9 cellular contexts compared by ENCODE assay signal in the genomic region with DNA sequence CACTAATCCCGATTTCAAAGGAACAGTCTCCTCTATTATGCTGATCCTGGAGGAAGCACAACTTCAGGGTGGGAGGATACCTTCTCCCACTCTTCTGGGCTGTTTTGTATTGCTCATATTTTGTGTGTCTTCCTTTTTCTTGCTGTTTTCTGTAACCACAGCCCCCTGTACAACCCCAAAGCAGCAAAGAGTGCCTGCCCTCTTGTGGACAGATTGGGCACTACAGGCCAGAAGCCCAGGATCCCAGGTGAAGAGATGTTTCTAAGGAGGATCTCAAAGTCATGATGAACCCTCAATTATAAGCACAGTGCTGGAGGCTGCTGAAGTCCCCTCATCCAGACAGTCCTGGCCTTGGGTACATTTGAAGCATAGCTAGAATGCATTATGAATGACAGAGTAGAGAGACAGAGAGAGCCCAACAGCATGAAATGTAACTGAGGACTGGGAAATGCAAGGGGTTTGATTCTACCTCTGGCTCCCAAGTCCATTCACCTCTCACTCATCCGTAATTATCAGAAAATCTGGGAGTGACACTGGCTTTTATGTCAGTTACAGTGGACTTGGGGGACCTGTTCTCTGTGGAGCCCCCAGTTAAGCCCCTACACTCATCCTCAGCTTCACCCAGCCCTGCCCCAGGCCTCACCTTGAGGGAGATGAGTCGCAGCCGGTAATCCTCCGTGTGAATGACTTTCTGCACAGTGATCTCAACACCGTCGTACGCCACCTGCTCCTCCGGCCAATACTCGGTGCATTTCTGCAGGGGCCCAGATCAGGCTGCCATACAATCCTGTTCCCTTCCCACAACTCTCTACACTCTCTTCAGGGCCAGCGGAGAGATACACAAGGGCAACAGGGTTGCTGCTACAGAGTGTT. TPM values are rescaled to one million over a fixed set of nuclear protein-coding genes. Genes with fewer than 3 reads are reported as not detected.
A peak's percentile ranks its signal among the peaks of the same experiment; 100 is the strongest.
DNase-seq lines count a peak whose midpoint lies in the region; ATAC-seq, FAIRE-seq and TF ChIP-seq lines count a peak whose summit lies in the region.
"Had no signal": no experiment of that assay in that cellular context is flagged by ENCODE, and none has a peak within 500 bp of the region (broad histone marks: within the 10 kb centered on the region; RNA-seq: fewer than 3 reads in every experiment).

No MANE protein-coding gene starts in this region.

- TF ChIP-seq CTCF in A673 (conservative IDR thresholded peaks at IDR 0.05; ENCODE audit: low read depth, low read length) (peak; percentile 88), GM12875 (IDR thresholded peaks at IDR 0.05; ENCODE audit: borderline replicate concordance, insufficient read depth, low read depth, low read length) (peak; percentile 97), astrocyte (IDR thresholded peaks at IDR 0.05; ENCODE audit: insufficient read depth, low read depth, low read length) (peak; percentile 98)

- no peak overlapping the region for H3K27ac Mint-ChIP-seq in astrocyte (ENCODE audit: unreplicated experiment)

- no TSS peak for BruUV-seq in A673 (replicated peaks; lab: Mats Ljungman, UMichigan)

- DNase-seq in A673 (ENCODE audit: low spot score) (peak; percentile 52), HT1080 (ENCODE audit: low read depth) (peak; percentile 60), T-helper 22 cell (ENCODE audit: low read depth) (peak; percentile 11), astrocyte (ENCODE audit: low read depth) (peak; percentile 12), iPS DF 6.9 (ENCODE audit: low read depth, low spot score) (peak; percentile 43)
- DNase-seq in stimulated activated CD4-positive, alpha-beta T cell treated with anti-CD3 and anti-CD28 coated beads, Interleukin-12 subunit alpha, Interleukin-12 subunit beta, amount 100 ng/mL, for 48 hours (ENCODE audit: low read depth in 2 of 3, low spot score in 1 of 3): peak; percentile 31 to 70 (median 39)

- H3K9me3 Mint-ChIP-seq in astrocyte (ENCODE audit: unreplicated experiment): no peaks in the 10 kb centered on the region

- H3K4me3 Mint-ChIP-seq in astrocyte (ENCODE audit: unreplicated experiment): no peak overlapping the region

- no peak overlapping the region for H3K4me2 ChIP-seq in astrocyte (ENCODE audit: low read length)

- no CpG with 5 or more reads among the region's 11 CpGs for WGBS in iPS DF 6.9 (ENCODE audit: insufficient coverage, insufficient read length)

- CTCF ChIA-PET in A673 (lab: Charles Lee): interaction anchor here (1.4 kb wide), 1 partner anchor 10 kb away, joined by 7 read pairs; no protein-coding TSS in a partner anchor

- intact Hi-C loops in A673 (cut with micrococcal nuclease; ENCODE audit: unreplicated experiment): loop anchor here (5.0 to 10.0 kb wide), 2 partner anchors 487 to 615 kb away; partner anchors contain the start of gene SAA2

- no peak for ATAC-seq in HG02610 (IDR thresholded peaks at IDR 0.05; ENCODE audit: unreplicated experiment)

- H2AFZ ChIP-seq in astrocyte (ENCODE audit: low read depth, low read length): peak overlapping the region; percentile 39

- H3K27me3 Mint-ChIP-seq in astrocyte (ENCODE audit: low read depth, unreplicated experiment): peaks cover 11% of the 10 kb centered on the region

- no peaks in the 10 kb centered on the region for H3K36me3 ChIP-seq in A673 (ENCODE audit: insufficient read depth, low read length, poor library complexity, severe bottlenecking)
- no peaks in the 10 kb centered on the region for H3K36me3 ChIP-seq in astrocyte (ENCODE audit: insufficient read depth, low read length)
- no peaks in the 10 kb centered on the region for H3K36me3 ChIP-seq in iPS DF 6.9 (ENCODE audit: control insufficient read depth, insufficient read depth, low read length)

- no peaks in the 10 kb centered on the region for H3K27me3 ChIP-seq in A673 (replicated peaks; ENCODE audit: insufficient read depth, low read depth, low read length, poor library complexity)
- H3K27me3 ChIP-seq in astrocyte (ENCODE audit: insufficient read depth, low read length): no peaks in the 10 kb centered on the region
- no peaks in the 10 kb centered on the region for H3K27me3 ChIP-seq in iPS DF 6.9 (ENCODE audit: control insufficient read depth, insufficient read depth, low read length)

- no peaks in the 10 kb centered on the region for H3K4me1 Mint-ChIP-seq in astrocyte (ENCODE audit: low read depth, unreplicated experiment)

- H3K4me3 ChIP-seq in A673 (ENCODE audit: low read depth, low read length, poor library complexity, severe bottlenecking) (no peak overlapping the region), GM12875 (ENCODE audit: low read depth, low read length) (no peak overlapping the region), astrocyte (ENCODE audit: insufficient read depth, low read depth, low read length) (no peak overlapping the region), iPS DF 6.9 (ENCODE audit: low read length) (no peak overlapping the region)

- POLR2A ChIA-PET in A673 (lab: Charles Lee; ENCODE audit: low non-redundant PET): no interaction called here

- H3K9me3 ChIP-seq in A673 (ENCODE audit: low read depth, low read length, poor library complexity, severe bottlenecking) (no peaks in the 10 kb centered on the region), astrocyte (ENCODE audit: insufficient read depth, low read depth, low read length) (no peaks in the 10 kb centered on the region), iPS DF 6.9 (ENCODE audit: control insufficient read depth, insufficient read depth, low read length) (no peaks in the 10 kb centered on the region)

- H3K9ac ChIP-seq in astrocyte (ENCODE audit: low read length): no peak overlapping the region

- H3K27ac ChIP-seq in A673 (ENCODE audit: low read depth, low read length, poor library complexity, severe bottlenecking) (no peak overlapping the region), astrocyte (ENCODE audit: low read depth, low read length) (no peak overlapping the region), iPS DF 6.9 (ENCODE audit: low read length) (no peak overlapping the region)

- no peaks in the 10 kb centered on the region for H3K4me1 ChIP-seq in A673 (ENCODE audit: insufficient read depth, low read length, poor library complexity, severe bottlenecking)
- H3K4me1 ChIP-seq in astrocyte (ENCODE audit: insufficient read depth, low read length): no peaks in the 10 kb centered on the region
- peaks cover 1% of the 10 kb centered on the region; the same call in 1 of the 2 replicates for H3K4me1 ChIP-seq in iPS DF 6.9 (ENCODE audit: control insufficient read depth, insufficient read depth, low read length)

- no peaks in the 10 kb centered on the region for H3K79me2 ChIP-seq in astrocyte (ENCODE audit: insufficient read depth, low read length)

- no peak for FAIRE-seq in astrocyte (lab: Jason Lieb, UNC)

- no peaks in the 10 kb centered on the region for H3K36me3 Mint-ChIP-seq in astrocyte (ENCODE audit: low read depth, unreplicated experiment)

- H4K20me1 ChIP-seq in astrocyte (ENCODE audit: insufficient read depth, low read length): no peaks in the 10 kb centered on the region

RNA-seq across cellular contexts. Expression of gene IGSF22, which starts 6.2 kb away (rescaled TPM):
- not detected in 2 replicates for total RNA-seq in A673 (2021)
- not detected in 2 replicates for total RNA-seq in HT1080 (2014; rRNA removed; shearing (Covaris generic))
- polyA plus RNA-seq in HT1080 (2015; cell fraction: cytosol; rRNA removed): not detected in 2 replicates
- not detected in 2 replicates for polyA plus RNA-seq in HT1080 (2015; cell fraction: nucleus; rRNA removed)
- 0.05 TPM in 1 of 2 replicates, not detected in the other for total RNA-seq in astrocyte

RNA-seq across cellular contexts. Expression of gene TMEM86A, which starts 33.6 kb away (rescaled TPM):
- total RNA-seq in A673 (2021) (0.09 and 0.24 TPM in 2 replicates), astrocyte (4.0 and 5.3 TPM in 2 replicates)
- total RNA-seq in HT1080 (2014; rRNA removed; shearing (Covaris generic)): 0.47 and 1.3 TPM in 2 replicates
- polyA plus RNA-seq in HT1080 (2015; cell fraction: cytosol; rRNA removed): 0.86 and 0.99 TPM in 2 replicates
- polyA plus RNA-seq in HT1080 (2015; cell fraction: nucleus; rRNA removed): 1.1 and 1.2 TPM in 2 replicates

RNA-seq across cellular contexts. Expression of gene PTPN5, which starts 59.4 kb away (rescaled TPM):
- total RNA-seq in A673 (2021) (0.21 and 0.26 TPM in 2 replicates), astrocyte (0.07 TPM in 1 of 2 replicates, not detected in the other)
- total RNA-seq in HT1080 (2014; rRNA removed; shearing (Covaris generic)): not detected in 2 replicates
- polyA plus RNA-seq in HT1080 (2015; cell fraction: cytosol; rRNA removed): not detected in 2 replicates
- polyA plus RNA-seq in HT1080 (2015; cell fraction: nucleus; rRNA removed): 0.16 TPM in 1 of 2 replicates, not detected in the other
- total RNA-seq: skeletal muscle tissue had no signal
